In the genomic region with DNA sequence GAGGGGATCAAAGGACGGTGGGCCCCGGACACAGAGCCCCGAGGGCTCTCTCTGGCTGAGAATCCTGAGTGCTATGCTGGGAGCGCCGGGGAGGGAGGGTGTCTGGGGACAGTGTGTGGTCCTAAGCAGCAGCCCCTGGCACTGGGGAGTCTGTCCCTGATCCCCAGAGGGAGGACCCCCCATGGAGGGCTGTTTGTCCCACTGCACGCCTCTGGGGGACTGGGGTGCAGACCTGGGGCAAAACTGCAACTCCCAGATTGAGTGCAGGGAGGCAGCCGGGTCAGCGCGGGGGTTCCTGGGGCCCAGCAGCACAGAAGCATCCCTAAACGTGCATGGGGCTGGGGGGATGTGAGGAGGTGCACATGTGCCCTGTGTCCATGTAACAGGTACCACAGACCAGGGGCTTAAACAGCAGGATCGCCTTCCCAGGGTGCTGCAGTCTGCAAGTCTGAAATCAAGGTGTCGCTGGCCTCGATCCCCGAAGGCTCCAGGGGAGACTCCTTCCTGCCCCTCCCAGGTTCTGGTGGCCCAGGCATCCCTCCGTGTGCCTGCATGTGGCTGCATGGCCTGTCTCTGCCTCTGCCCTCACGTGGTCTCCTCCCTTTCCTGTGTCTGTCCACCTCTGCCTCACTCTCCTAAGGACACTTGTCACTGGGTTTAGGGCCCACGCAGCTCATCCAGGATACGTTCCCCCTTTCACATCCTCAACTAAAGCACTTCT, we compare ENCODE assay signal across 18 cellular contexts. TPM values are rescaled to one million over a fixed set of nuclear protein-coding genes. Genes with fewer than 3 reads are reported as not detected.
"Had no signal": no experiment of that assay in that cellular context is flagged by ENCODE, and none has a peak within 500 bp of the region (broad histone marks: within the 10 kb centered on the region; RNA-seq: fewer than 3 reads in every experiment).

No MANE protein-coding gene starts in this region.

- ATAC-seq: HepG2 had no signal

- DNase-seq: IMR-90, Karpas-422, KG1, NCI-H1092, NCI-H1105 treated with DMSO at 0.1 percent for 48 hours, NCI-H1417 treated with DMSO at 0.1 percent for 48 hours, NCI-H146, NCI-H1694 treated with DMSO at 0.1 percent for 48 hours, NCI-H1930, NCI-H2081, NCI-H2227 treated with DMSO at 0.1 percent for 48 hours, NCI-H446, NCI-H510A, NCI-H524 treated with DMSO at 0.1 percent for 48 hours, SK-N-SH had no signal

- H3K36me3 ChIP-seq: MG63 had no signal

- H3K4me3 ChIP-seq: MG63 had no signal

- H3K9me3 ChIP-seq: SK-N-SH had no signal

RNA-seq across cellular contexts. Expression of a gene that starts 35.9 kb away (rescaled TPM):
- total RNA-seq: HepG2, HT1080, IMR-90 had no signal
- polyA plus RNA-seq: HepG2, IMR-90, SK-N-SH had no signal
